ENCODE assay signal across 10 cellular contexts in genomic region chr17:11273596-11273995, GRCh38. TPM values are rescaled to one million over a fixed set of nuclear protein-coding genes. Genes with fewer than 3 reads are reported as not detected.
"Had no signal": no experiment of that assay in that cellular context is flagged by ENCODE, and none has a peak within 500 bp of the region (broad histone marks: within the 10 kb centered on the region; RNA-seq: fewer than 3 reads in every experiment).

No MANE protein-coding gene starts in this region.

- H3K9ac ChIP-seq: GM23248 had no signal

- H3K4me1 ChIP-seq: HAP-1 had no signal

- H3K27ac ChIP-seq: GM23248, HL-60 had no signal

- DNase-seq: GM23248, GOT3, H7, HFFc6 had no signal

- H3K36me3 ChIP-seq: HAP-1 had no signal

- H2AFZ ChIP-seq: GM23248 had no signal

- H3K4me3 ChIP-seq: GM23248, HAP-1 had no signal

- H3K9me3 ChIP-seq: HAP-1 had no signal

RNA-seq across cellular contexts. Expression of gene SHISA6, which starts 32.6 kb away (rescaled TPM):
- total RNA-seq: GM23248, H4, HepG2, HFFc6, HT1080 had no signal
- polyA plus RNA-seq: GM23248, HepG2, IgD-negative memory B cell had no signal
